Comparison of ENCODE assay signal across 11 cellular contexts in the genomic region with DNA sequence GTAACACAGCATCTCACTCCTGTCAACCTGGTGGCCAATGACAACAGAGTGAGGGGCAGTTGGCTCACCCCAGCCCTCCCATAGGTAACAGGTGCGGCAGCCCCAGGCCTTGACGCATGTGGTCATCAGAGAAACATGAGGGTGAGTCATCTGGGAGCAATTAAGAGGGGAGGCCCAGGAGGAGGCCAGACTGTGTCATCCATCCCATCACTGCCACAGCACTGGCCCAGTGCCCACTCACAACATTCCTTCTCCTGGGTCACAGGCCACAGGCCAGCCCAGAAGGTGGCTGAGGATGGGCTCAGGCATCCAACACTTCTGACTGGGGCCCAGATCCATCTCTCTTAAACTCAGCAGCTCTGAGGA. TPM values are rescaled to one million over a fixed set of nuclear protein-coding genes. Genes with fewer than 3 reads are reported as not detected.
DNase-seq lines count a peak whose midpoint lies in the region; ATAC-seq, FAIRE-seq and TF ChIP-seq lines count a peak whose summit lies in the region.
"Had no signal": no experiment of that assay in that cellular context is flagged by ENCODE, and none has a peak within 500 bp of the region (broad histone marks: within the 10 kb centered on the region; RNA-seq: fewer than 3 reads in every experiment).

No MANE protein-coding gene starts in this region.

- no peak overlapping the region for H3K4me3 Mint-ChIP-seq in WTC11
- H3K4me3 Mint-ChIP-seq: activated T-helper 17 cell treated with anti-CD3 and anti-CD28 coated beads, Interleukin-2, amount 50 U/mL, for 72 hours had no signal

- RAD21 ChIA-PET in HCT116 (lab: Charles Lee; ENCODE audit: low non-redundant PET in 1 of 2, low total read pairs in 2 of 2, uncharacterized antibody in 2 of 2, unreplicated experiment in 2 of 2), result no interaction called here

- H3K27me3 ChIP-seq in HCT116 (ENCODE audit: insufficient read depth, low read length), result no peaks in the 10 kb centered on the region
- no peaks in the 10 kb centered on the region for H3K27me3 ChIP-seq in small intestine (ENCODE audit: control insufficient read depth in 2 of 2, insufficient read depth in 2 of 2, low read length in 2 of 2)

- H3K9me3 ChIP-seq in HCT116 (ENCODE audit: control insufficient read depth in 1 of 2, insufficient read depth in 1 of 2, low read depth in 1 of 2, low read length in 2 of 2) (no peaks in the 10 kb centered on the region), small intestine (ENCODE audit: control insufficient read depth, low read depth) (no peaks in the 10 kb centered on the region)

- DNase-seq in HCT116 (ENCODE audit: low read depth, low spot score) (peak; percentile 76), RWPE1 (ENCODE audit: low spot score) (peak; percentile 97), fibroblast of mammary gland (ENCODE audit: low read depth) (peak; percentile 83), small intestine (peak; percentile 78), WTC11 (ENCODE audit: low spot score) (no peak), NCI-H345 (lab: John Stamatoyannopoulos, UW) (no peak)
- no peak for DNase-seq in activated naive CD4-positive, alpha-beta T cell (lab: John Stamatoyannopoulos, UW)
- DNase-seq: NCI-H526 treated with DMSO at 0.1 percent for 48 hours had no signal

- H3K4me2 ChIP-seq in HCT116 (ENCODE audit: low read length), result peak overlapping the region; percentile 49

- TF ChIP-seq POLR2A in HCT116 (IDR thresholded peaks at IDR 0.05; ENCODE audit: borderline replicate concordance, extremely low read depth, insufficient read depth, insufficient read length), result no peak

- POLR2A ChIA-PET in HCT116 (lab: Charles Lee), result no interaction called here
- POLR2A ChIA-PET in RWPE1 (lab: Yijun Ruan, JAX; ENCODE audit: low non-redundant PET), result interaction anchor here (0.5 kb wide), 1 partner anchor 591 kb away, joined by 7 read pairs; no protein-coding TSS in a partner anchor
- POLR2A ChIA-PET in WTC11 (lab: Charles Lee), result no interaction called here

- no peaks in the 10 kb centered on the region for H3K9me2 ChIP-seq in HCT116 (ENCODE audit: insufficient read depth)

- H3K4me3 ChIP-seq in HCT116 (replicated peaks in 1 of 2; ENCODE audit: low read depth in 1 of 2, low read length in 2 of 2) (no peak overlapping the region), fibroblast of mammary gland (ENCODE audit: control insufficient read depth, low read depth, low read length) (no peak overlapping the region), small intestine (ENCODE audit: low read depth in 1 of 2, low read length in 2 of 2) (no peak overlapping the region)

- no peak overlapping the region for H2AFZ ChIP-seq in HCT116 (ENCODE audit: low read depth, low read length, poor library complexity, severe bottlenecking)

- H3K4me1 Mint-ChIP-seq in WTC11, result 0 out of 2 replicates have a peak, but pooled peaks cover 2% of the 10 kb centered on the region

- H3K27me3 Mint-ChIP-seq in WTC11 (ENCODE audit: low read depth), result no peaks in the 10 kb centered on the region; the same call in 1 of the 2 replicates

- H3K27ac ChIP-seq in HCT116 (ENCODE audit: low read depth, low read length), result no peak overlapping the region
- peak overlapping the region; percentile 32; the same call in 1 of the 2 replicates for H3K27ac ChIP-seq in RWPE1
- H3K27ac ChIP-seq in small intestine (ENCODE audit: low read depth in 1 of 2, low read length in 1 of 2), result peak overlapping the region; percentile 5 to 52

- H3K4me1 ChIP-seq in HCT116 (ENCODE audit: control insufficient read depth in 1 of 2, insufficient read depth in 2 of 2, low read length in 2 of 2) (peaks cover 11 to 35% of the 10 kb centered on the region in 2 experiments), small intestine (ENCODE audit: control insufficient read depth in 2 of 2, insufficient read depth in 1 of 2, low read depth in 1 of 2, low read length in 1 of 2) (no peaks in the 10 kb centered on the region)

- ATAC-seq in HCT116 (peak; percentile 85), WTC11 (no peak)
- ATAC-seq: activated T-helper 17 cell treated with anti-CD3 and anti-CD28 coated beads, Interleukin-2, amount 50 U/mL, for 72 hours had no signal

- no peaks in the 10 kb centered on the region for H3K79me2 ChIP-seq in HCT116 (ENCODE audit: insufficient read depth, low read length)

- BruUV-seq in HCT116 (replicated peaks; lab: Mats Ljungman, UMichigan), result no TSS peak

- 23 to 72% (median 54%) methylated on average over 2 of the region's 2 CpGs for WGBS in small intestine, 3 donors

- H4K20me1 ChIP-seq in HCT116 (ENCODE audit: insufficient read depth), result no peaks in the 10 kb centered on the region

- no peak overlapping the region for H3K27ac Mint-ChIP-seq in WTC11
- H3K27ac Mint-ChIP-seq: activated T-helper 17 cell treated with anti-CD3 and anti-CD28 coated beads, Interleukin-2, amount 50 U/mL, for 72 hours had no signal

- TF ChIP-seq RAD21 in HCT116 (IDR thresholded peaks at IDR 0.05; ENCODE audit: low read depth), result no peak

- intact Hi-C loops in HCT116 (cut with micrococcal nuclease), result loop anchor here (10.0 kb wide), 2 partner anchors 705 to 1065 kb away; a partner anchor contains a TSS

- no peak for FAIRE-seq in small intestine (lab: Jason Lieb, UNC)
- FAIRE-seq: islet of Langerhans had no signal

- H3K9ac ChIP-seq in HCT116 (ENCODE audit: low read length), result no peak overlapping the region

- CTCF ChIA-PET in HCT116 (lab: Charles Lee) (interaction anchor here (3.0 to 4.9 kb wide), 2 partner anchors 218 to 230 kb away, joined by 15 to 27 read pairs; no protein-coding TSS in a partner anchor), RWPE1 (lab: Yijun Ruan, JAX) (interaction anchor here (0.5 to 1.1 kb wide), 5 partner anchors 13 to 472 kb away, joined by 3 to 5 read pairs (median 3); no protein-coding TSS in a partner anchor), WTC11 (lab: Charles Lee) (interaction anchor here (0.6 to 5.0 kb wide), 10 partner anchors 10 to 498 kb away, joined by 3 to 47 read pairs (median 4); no protein-coding TSS in a partner anchor)

- TF ChIP-seq CTCF in HCT116 (IDR thresholded peaks at IDR 0.05 in 2 of 3, conservative IDR thresholded peaks at IDR 0.05 in 1 of 3; ENCODE audit: borderline replicate concordance in 1 of 3, insufficient read depth in 1 of 3, low read depth in 2 of 3, low read length in 2 of 3) (no peak), RWPE1 (conservative IDR thresholded peaks at IDR 0.05; ENCODE audit: low read depth) (no peak), fibroblast of mammary gland (conservative IDR thresholded peaks at IDR 0.05; ENCODE audit: control insufficient read depth, insufficient read depth, low read depth, low read length) (no peak), WTC11 (IDR thresholded peaks at IDR 0.05) (no peak)

- H3K36me3 ChIP-seq in HCT116 (ENCODE audit: control insufficient read depth in 1 of 2, insufficient read depth in 2 of 2, low read length in 2 of 2) (no peaks in the 10 kb centered on the region), small intestine (ENCODE audit: control insufficient read depth in 2 of 2, insufficient read depth in 2 of 2, low read length in 2 of 2) (no peaks in the 10 kb centered on the region)

- H3K9me3 Mint-ChIP-seq in WTC11, result no peaks in the 10 kb centered on the region
- H3K9me3 Mint-ChIP-seq: activated T-helper 17 cell treated with anti-CD3 and anti-CD28 coated beads, Interleukin-2, amount 50 U/mL, for 72 hours had no signal

- H3K36me3 Mint-ChIP-seq in WTC11, result no peaks in the 10 kb centered on the region

TF ChIP-seq in HCT116, 20 proteins besides CTCF, POLR2A, EP300 and RAD21 (continues in another document):
- peak; percentile 56; the same call in 1 of the 2 replicates for TF ChIP-seq POLR2AphosphoS5 (IDR thresholded peaks at IDR 0.05; ENCODE audit: low read depth, low read length)
- TF ChIP-seq FOSL1 (IDR thresholded peaks at IDR 0.05; ENCODE audit: low read depth), result peak; percentile 98
- peak; percentile 53 for TF ChIP-seq TCF7L2 (IDR thresholded peaks at IDR 0.05; ENCODE audit: borderline replicate concordance, extremely low read depth, insufficient read depth, insufficient read length)
- TF ChIP-seq, protein P1, sequence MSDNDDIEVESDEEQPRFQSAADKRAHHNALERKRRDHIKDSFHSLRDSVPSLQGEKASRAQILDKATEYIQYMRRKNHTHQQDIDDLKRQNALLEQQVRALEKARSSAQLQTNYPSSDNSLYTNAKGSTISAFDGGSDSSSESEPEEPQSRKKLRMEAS (IDR thresholded peaks at IDR 0.05), result peak; percentile 79
- peak; percentile 79 for TF ChIP-seq CBX3 (IDR thresholded peaks at IDR 0.05; ENCODE audit: low read depth)
- no peak for TF ChIP-seq ZFX (IDR thresholded peaks at IDR 0.05)

TF ChIP-seq in WTC11, 78 proteins besides CTCF, POLR2A, EP300 and RAD21 (continues in another document):
- TF ChIP-seq, protein P2, sequence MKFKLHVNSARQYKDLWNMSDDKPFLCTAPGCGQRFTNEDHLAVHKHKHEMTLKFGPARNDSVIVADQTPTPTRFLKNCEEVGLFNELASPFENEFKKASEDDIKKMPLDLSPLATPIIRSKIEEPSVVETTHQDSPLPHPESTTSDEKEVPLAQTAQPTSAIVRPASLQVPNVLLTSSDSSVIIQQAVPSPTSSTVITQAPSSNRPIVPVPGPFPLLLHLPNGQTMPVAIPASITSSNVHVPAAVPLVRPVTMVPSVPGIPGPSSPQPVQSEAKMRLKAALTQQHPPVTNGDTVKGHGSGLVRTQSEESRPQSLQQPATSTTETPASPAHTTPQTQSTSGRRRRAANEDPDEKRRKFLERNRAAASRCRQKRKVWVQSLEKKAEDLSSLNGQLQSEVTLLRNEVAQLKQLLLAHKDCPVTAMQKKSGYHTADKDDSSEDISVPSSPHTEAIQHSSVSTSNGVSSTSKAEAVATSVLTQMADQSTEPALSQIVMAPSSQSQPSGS (CRISPR knock-in tag; IDR thresholded peaks at IDR 0.05; ENCODE audit: borderline replicate concordance, low read depth), result no peak
- no peak for TF ChIP-seq ATF1 (CRISPR knock-in tag; IDR thresholded peaks at IDR 0.05)
- no peak for TF ChIP-seq SMAD3 (CRISPR knock-in tag; IDR thresholded peaks at IDR 0.05; ENCODE audit: borderline replicate concordance)
- no peak for TF ChIP-seq FOXP1 (CRISPR knock-in tag; IDR thresholded peaks at IDR 0.05; ENCODE audit: borderline replicate concordance)
- TF ChIP-seq ZNF396 (CRISPR knock-in tag; IDR thresholded peaks at IDR 0.05; ENCODE audit: borderline replicate concordance), result no peak

RNA-seq across cellular contexts. Expression of a gene that starts 17.1 kb away (rescaled TPM):
- total RNA-seq in HCT116 (2021; ENCODE audit: unreplicated experiment), result not detected
- not detected in 2 replicates for polyA plus RNA-seq in HCT116 (2012)
- polyA plus RNA-seq in small intestine, result 1 to 10 TPM in 2 of 3 donors, under 1 TPM in 1; 0.12 to 2.5 (median 1.6) TPM
- not detected in 3 replicates for total RNA-seq in WTC11 (2021)
- total RNA-seq: activated T-helper 17 cell treated with anti-CD3 and anti-CD28 coated beads, Interleukin-2, amount 50 U/mL, for 72 hours; pulmonary artery endothelial cell had no signal

RNA-seq across cellular contexts. Expression of a gene that starts 33.3 kb away (rescaled TPM):
- total RNA-seq in HCT116 (2021; ENCODE audit: unreplicated experiment), result not detected
- polyA plus RNA-seq in HCT116 (2012), result 0.04 TPM in 1 of 2 replicates, not detected in the other
- polyA plus RNA-seq in small intestine, result under 1 TPM in 1 of 3 donors, not detected in 2; 0.04 TPM
- not detected in 3 replicates for total RNA-seq in WTC11 (2021)
- total RNA-seq: activated T-helper 17 cell treated with anti-CD3 and anti-CD28 coated beads, Interleukin-2, amount 50 U/mL, for 72 hours; pulmonary artery endothelial cell had no signal

Comparison
In these comparisons a context has a peak if more than half of its experiments do, and no peak if none do; other contexts are left out.
1. DNase-seq: peak in HCT116 (single experiment), RWPE1 (single experiment), fibroblast of mammary gland (single experiment) and small intestine (single experiment); none in WTC11 (single experiment), activated naive CD4-positive, alpha-beta T cell (0 of 4) and NCI-H345 (single experiment).